ENCODE assay signal across 12 cellular contexts in genomic region chr5:154782812-154783592, GRCh38. TPM values are rescaled to one million over a fixed set of nuclear protein-coding genes. Genes with fewer than 3 reads are reported as not detected.
A peak's percentile ranks its signal among the peaks of the same experiment; 100 is the strongest.
DNase-seq lines count a peak whose midpoint lies in the region; ATAC-seq and TF ChIP-seq lines count a peak whose summit lies in the region.
"Had no signal": no experiment of that assay in that cellular context is flagged by ENCODE, and none has a peak within 500 bp of the region (broad histone marks: within the 10 kb centered on the region; RNA-seq: fewer than 3 reads in every experiment).

No MANE protein-coding gene starts in this region.

- ATAC-seq in Right ventricle myocardium inferior (peak; percentile 14), left cardiac atrium (no peak), activated B cell treated with CpG ODN at 0.5 μM for 24 hours (ENCODE audit: low read depth) (no peak), aorta (ENCODE audit: low FRiP score) (peak; percentile 6), GM19328 (IDR thresholded peaks at IDR 0.05; ENCODE audit: unreplicated experiment) (no peak)

- intact Hi-C loops in Right ventricle myocardium inferior (cut with DNase I) (no loop called here), left cardiac atrium (cut with DNase I) (no loop called here), activated B cell treated with CpG ODN at 0.5 μM for 24 hours (cut with micrococcal nuclease) (loop anchor here (2.0 kb wide), 1 partner anchor 16 kb away; no protein-coding TSS in a partner anchor), aorta (cut with DNase I) (no loop called here), lower leg skin (cut with DNase I; ENCODE audit: low total_unique reads) (no loop called here)

- POLR2A ChIA-PET in activated B cell treated with CpG ODN at 0.5 μM for 24 hours (lab: Charles Lee): no interaction called here

- no peaks in the 10 kb centered on the region for H3K9me3 Mint-ChIP-seq in activated B cell treated with CpG ODN at 0.5 μM for 24 hours
- H3K9me3 Mint-ChIP-seq: T-helper 1 cell treated with Interleukin-12 subunit alpha and Interleukin-12 subunit beta and Interleukin-4 antibody, amounts not matched to agents 30 μg/mL and 1 μg/mL, for 36 hours had no signal

- H3K36me3 ChIP-seq in aorta (ENCODE audit: control insufficient read depth in 1 of 2, insufficient read depth in 2 of 2, low read length in 1 of 2): no peaks in the 10 kb centered on the region
- H3K36me3 ChIP-seq: HAP-1 had no signal

- H3K4me1 ChIP-seq in aorta (ENCODE audit: control insufficient read depth in 1 of 2, insufficient read depth in 2 of 2, low read length in 2 of 2): peaks cover 2 to 16% of the 10 kb centered on the region in 2 donors
- H3K4me1 ChIP-seq: HAP-1 had no signal

- peaks cover 92% of the 10 kb centered on the region for H3K4me1 Mint-ChIP-seq in activated B cell treated with CpG ODN at 0.5 μM for 24 hours

- H3K4me3 ChIP-seq in aorta (ENCODE audit: low read length in 2 of 2) (no peak overlapping the region), lower leg skin (ENCODE audit: low read depth, poor library complexity, severe bottlenecking) (no peak overlapping the region)
- H3K4me3 ChIP-seq: HAP-1 had no signal

- H3K27ac ChIP-seq in aorta (ENCODE audit: low read depth in 1 of 2, low read length in 2 of 2): no peak overlapping the region

- TF ChIP-seq CTCF in activated B cell treated with CpG ODN at 0.5 μM for 24 hours (IDR thresholded peaks at IDR 0.05) (no peak), lower leg skin (IDR thresholded peaks at IDR 0.05) (no peak)

- no peaks in the 10 kb centered on the region for H3K9me3 ChIP-seq in aorta (ENCODE audit: control insufficient read depth, low read length)
- H3K9me3 ChIP-seq: HAP-1 had no signal

- DNase-seq in Right ventricle myocardium inferior (ENCODE audit: missing footprints) (no peak), left cardiac atrium (no peak), activated B cell treated with CpG ODN at 0.5 μM for 24 hours (no peak), iPS-NIHi7 (ENCODE audit: extremely low spot score) (peak; percentile 25), aorta (no peak), lower leg skin (ENCODE audit: low spot score in 2 of 2) (no peak), islet precursor cell (no peak)
- DNase-seq: activated gamma-delta T cell treated with Interleukin-2 at 50 U/mL for 16 hours, NCI-H510A treated with DMSO at 0.1 percent for 48 hours had no signal

- H3K27me3 ChIP-seq in aorta (ENCODE audit: control insufficient read depth in 1 of 2, insufficient read depth in 2 of 2, low read length in 1 of 2): no peaks in the 10 kb centered on the region

- WGBS in aorta, 2 donors: 21 to 58% methylated on average over 1 of the region's 1 CpG
- 46 to 50% methylated on average over 1 of the region's 1 CpG for WGBS in lower leg skin, 2 donors

- TF ChIP-seq POLR2A in lower leg skin (IDR thresholded peaks at IDR 0.05): no peak

- H3K27ac Mint-ChIP-seq in activated B cell treated with CpG ODN at 0.5 μM for 24 hours: peak overlapping the region; percentile 24
- H3K27ac Mint-ChIP-seq: T-helper 1 cell treated with Interleukin-12 subunit alpha and Interleukin-12 subunit beta and Interleukin-4 antibody, amounts not matched to agents 30 μg/mL and 1 μg/mL, for 36 hours had no signal

- CTCF ChIA-PET in activated B cell treated with CpG ODN at 0.5 μM for 24 hours (lab: Charles Lee): no interaction called here

- no peaks in the 10 kb centered on the region for H3K27me3 Mint-ChIP-seq in activated B cell treated with CpG ODN at 0.5 μM for 24 hours

- H3K4me3 Mint-ChIP-seq in activated B cell treated with CpG ODN at 0.5 μM for 24 hours: no peak overlapping the region
- H3K4me3 Mint-ChIP-seq: T-helper 1 cell treated with Interleukin-12 subunit alpha and Interleukin-12 subunit beta and Interleukin-4 antibody, amounts not matched to agents 30 μg/mL and 1 μg/mL, for 36 hours had no signal

- H3K36me3 Mint-ChIP-seq in activated B cell treated with CpG ODN at 0.5 μM for 24 hours (ENCODE audit: low read depth): peaks cover 7% of the 10 kb centered on the region

RNA-seq across cellular contexts. Expression of gene LARP1, which starts 27.8 kb away (rescaled TPM):
- total RNA-seq in Right ventricle myocardium inferior (147 TPM), left cardiac atrium (100 to 1,000 TPM; 105 to 145 TPM), activated B cell treated with CpG ODN at 0.5 μM for 24 hours (205 and 231 TPM in 2 replicates), aorta (100 to 1,000 TPM; 126 to 142 TPM), lower leg skin (100 to 1,000 TPM in 3 of 4 donors, 10 to 100 TPM in 1; 96.0 to 115 (median 104) TPM)
- 10 to 100 TPM; 15.4 to 22.8 TPM for polyA plus RNA-seq in aorta

Comparison
In these comparisons a context has a peak if more than half of its experiments do, and no peak if none do; other contexts are left out.
1. ATAC-seq: peak in Right ventricle myocardium inferior (single experiment) and aorta (single experiment); none in left cardiac atrium (0 of 2), activated B cell treated with CpG ODN at 0.5 μM for 24 hours (single experiment) and GM19328 (single experiment).